In the genomic region with DNA sequence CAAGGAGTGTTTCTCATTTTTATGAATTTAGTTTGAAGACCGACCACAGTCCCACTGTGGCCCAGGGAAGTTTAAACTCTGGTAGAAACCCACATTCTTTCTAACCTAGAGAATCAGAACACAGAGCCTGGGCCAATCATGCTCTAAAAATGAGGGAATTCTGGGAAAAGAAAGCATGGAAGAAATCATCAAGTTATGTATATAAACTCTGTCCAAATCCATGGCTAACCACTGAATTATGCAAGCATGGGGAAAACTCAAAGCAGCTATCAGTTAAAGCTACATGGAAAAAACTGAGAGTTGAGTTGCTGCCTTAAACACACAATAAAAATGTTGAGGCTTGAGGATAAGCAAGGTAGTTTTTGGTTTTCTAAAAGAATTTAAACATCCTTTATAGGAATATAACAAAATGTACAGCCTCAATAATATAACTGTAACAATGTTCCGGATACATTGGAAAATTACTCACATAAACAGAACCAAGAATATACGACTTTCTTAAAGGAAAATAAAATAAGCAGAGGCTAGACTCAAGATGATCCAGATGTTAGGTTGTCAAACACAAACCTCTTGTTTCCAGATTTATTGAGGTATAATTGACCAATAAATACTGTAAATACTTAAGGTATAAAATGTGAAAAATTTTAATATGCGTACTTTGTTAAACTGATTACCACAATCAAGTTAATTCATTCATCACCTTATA, we compare ENCODE assay signal across 24 cellular contexts.
DNase-seq lines count a peak whose midpoint lies in the region; ATAC-seq and TF ChIP-seq lines count a peak whose summit lies in the region.
"Had no signal": no experiment of that assay in that cellular context is flagged by ENCODE, and none has a peak within 500 bp of the region (broad histone marks: within the 10 kb centered on the region; RNA-seq: fewer than 3 reads in every experiment).

No MANE protein-coding gene starts in this region.

- H3K27me3 Mint-ChIP-seq in activated CD8-positive, alpha-beta memory T cell treated with anti-CD3 and anti-CD28 coated beads, Interleukin-2, amount 10 ng/mL, durations not matched to agents 7 days and 5 days, result no peaks in the 10 kb centered on the region
- H3K27me3 Mint-ChIP-seq: activated T-cell treated with anti-CD3 and anti-CD28 coated beads, Interleukin-2, amount 50 U/mL, for 24 hours; memory B cell; stimulated activated naive CD8-positive, alpha-beta T cell treated with anti-CD3 and anti-CD28 coated beads, Interleukin-15, amount 100 ng/mL, for 72 hours had no signal

- peaks cover 7% of the 10 kb centered on the region for H3K9me3 Mint-ChIP-seq in activated CD8-positive, alpha-beta memory T cell treated with anti-CD3 and anti-CD28 coated beads, Interleukin-2, amount 10 ng/mL, durations not matched to agents 7 days and 5 days (ENCODE audit: low read depth)
- H3K9me3 Mint-ChIP-seq: activated T-cell treated with anti-CD3 and anti-CD28 coated beads, Interleukin-2, amount 50 U/mL, for 24 hours; stimulated activated naive CD8-positive, alpha-beta T cell treated with anti-CD3 and anti-CD28 coated beads, Interleukin-15, amount 100 ng/mL, for 72 hours had no signal

- DNase-seq in NCI-H82 (lab: John Stamatoyannopoulos, UW) (peak; percentile 52), NCI-H82 treated with DMSO at 0.1 percent for 48 hours (lab: John Stamatoyannopoulos, UW; ENCODE audit: unreplicated experiment) (no peak), amniotic epithelial cell (ENCODE audit: low read depth) (peak; percentile 93), fibroblast of the aortic adventitia (ENCODE audit: low read depth) (peak; percentile 50), activated gamma-delta T cell treated with Interleukin-2 at 50 U/mL for 16 hours (no peak), Ammon's horn (ENCODE audit: low spot score) (no peak), T-helper 9 cell (no peak)
- no peak for DNase-seq in activated CD8-positive, alpha-beta memory T cell treated with anti-CD3 and anti-CD28 coated beads, Interleukin-2, amount 10 ng/mL, durations not matched to agents 7 days and 5 days
- DNase-seq: activated CD4-positive, alpha-beta T cell treated with anti-CD3 and anti-CD28 coated beads for 48 hours; activated naive CD4-positive, alpha-beta T cell treated with Interleukin-2 at 50 U/mL for 16 hours; activated T-cell treated with anti-CD3 and anti-CD28 coated beads, Interleukin-2, amount 50 U/mL, for 24 hours; adrenal gland; BE2C; effector CD4-positive, alpha-beta T cell; hippocampal formation; NCI-H1436; NCI-H446 treated with DMSO at 0.1 percent for 48 hours; NK-92 treated with Interleukin-12 subunit alpha and Interleukin-12 subunit beta, amount 100 ng/mL, for 24 hours; PC-3; stimulated activated naive CD8-positive, alpha-beta T cell treated with anti-CD3 and anti-CD28 coated beads, Interleukin-15, amount 100 ng/mL, for 72 hours had no signal

- CTCF ChIA-PET in activated CD8-positive, alpha-beta memory T cell treated with anti-CD3 and anti-CD28 coated beads, Interleukin-2, amount 10 ng/mL, durations not matched to agents 7 days and 5 days (lab: Charles Lee), result no interaction called here

- H3K4me3 Mint-ChIP-seq in activated CD8-positive, alpha-beta memory T cell treated with anti-CD3 and anti-CD28 coated beads, Interleukin-2, amount 10 ng/mL, durations not matched to agents 7 days and 5 days, result no peak overlapping the region
- H3K4me3 Mint-ChIP-seq: activated T-cell treated with anti-CD3 and anti-CD28 coated beads, Interleukin-2, amount 50 U/mL, for 24 hours; memory B cell; stimulated activated naive CD8-positive, alpha-beta T cell treated with anti-CD3 and anti-CD28 coated beads, Interleukin-15, amount 100 ng/mL, for 72 hours had no signal

- no peak for ATAC-seq in activated CD8-positive, alpha-beta memory T cell treated with anti-CD3 and anti-CD28 coated beads, Interleukin-2, amount 10 ng/mL, durations not matched to agents 7 days and 5 days
- ATAC-seq: gastroesophageal sphincter; PC-3; Right ventricle myocardium inferior; stimulated activated naive CD8-positive, alpha-beta T cell treated with anti-CD3 and anti-CD28 coated beads, Interleukin-15, amount 100 ng/mL, for 72 hours had no signal

- no peaks in the 10 kb centered on the region for H3K4me1 Mint-ChIP-seq in activated CD8-positive, alpha-beta memory T cell treated with anti-CD3 and anti-CD28 coated beads, Interleukin-2, amount 10 ng/mL, durations not matched to agents 7 days and 5 days
- H3K4me1 Mint-ChIP-seq: memory B cell; stimulated activated naive CD8-positive, alpha-beta T cell treated with anti-CD3 and anti-CD28 coated beads, Interleukin-15, amount 100 ng/mL, for 72 hours had no signal

- no peaks in the 10 kb centered on the region for H3K36me3 Mint-ChIP-seq in activated CD8-positive, alpha-beta memory T cell treated with anti-CD3 and anti-CD28 coated beads, Interleukin-2, amount 10 ng/mL, durations not matched to agents 7 days and 5 days
- H3K36me3 Mint-ChIP-seq: memory B cell had no signal

- no peak overlapping the region for H3K4me3 ChIP-seq in fibroblast of the aortic adventitia (ENCODE audit: low read depth, low read length)
- H3K4me3 ChIP-seq: adrenal gland, gastroesophageal sphincter, tibial nerve had no signal

- no peak overlapping the region for H3K27ac Mint-ChIP-seq in activated CD8-positive, alpha-beta memory T cell treated with anti-CD3 and anti-CD28 coated beads, Interleukin-2, amount 10 ng/mL, durations not matched to agents 7 days and 5 days
- H3K27ac Mint-ChIP-seq: activated T-cell treated with anti-CD3 and anti-CD28 coated beads, Interleukin-2, amount 50 U/mL, for 24 hours; memory B cell had no signal

- no peak for TF ChIP-seq CTCF in fibroblast of the aortic adventitia (IDR thresholded peaks at IDR 0.05; ENCODE audit: insufficient read depth, low read length)

Comparison
In these comparisons a context has a peak if more than half of its experiments do, and no peak if none do; other contexts are left out.
1. DNase-seq: peak in NCI-H82 (single experiment), amniotic epithelial cell (single experiment) and fibroblast of the aortic adventitia (single experiment); none in NCI-H82 treated with DMSO at 0.1 percent for 48 hours (single experiment), activated gamma-delta T cell treated with Interleukin-2 at 50 U/mL for 16 hours (single experiment), Ammon's horn (single experiment), activated CD8-positive, alpha-beta memory T cell treated with anti-CD3 and anti-CD28 coated beads, Interleukin-2, amount 10 ng/mL, durations not matched to agents 7 days and 5 days (single experiment) and T-helper 9 cell (single experiment).